31 cellular contexts compared by ENCODE assay signal in genomic region chr6:111926731-111927302, GRCh38. TPM values are rescaled to one million over a fixed set of nuclear protein-coding genes. Genes with fewer than 3 reads are reported as not detected.
DNase-seq lines count a peak whose midpoint lies in the region; ATAC-seq and TF ChIP-seq lines count a peak whose summit lies in the region.
"Had no signal": no experiment of that assay in that cellular context is flagged by ENCODE, and none has a peak within 500 bp of the region (broad histone marks: within the 10 kb centered on the region; RNA-seq: fewer than 3 reads in every experiment).

No MANE protein-coding gene starts in this region.

- no peak for ATAC-seq in HG02623 (IDR thresholded peaks at IDR 0.05; ENCODE audit: unreplicated experiment)
- ATAC-seq in CD8-positive, alpha-beta T cell, result no peak
- ATAC-seq: activated CD8-positive, alpha-beta T cell treated with anti-CD3 and anti-CD28 coated beads, Interleukin-2, amount 10 ng/mL, durations not matched to agents 7 days and 5 days; activated T-helper 17 cell treated with anti-CD3 and anti-CD28 coated beads, Interleukin-2, amount 50 U/mL, for 72 hours; esophagus mucosa; left lobe of liver; pancreas; SK-N-SH treated with all-trans-retinoic acid at 6 μM for 48 hours; stimulated activated naive B cell treated with anti-CD40 and anti-IgM and Interleukin-4, amounts not matched to agents 10 μg/mL and 1 μg/mL and 100 μg/mL, for 72 hours; upper lobe of right lung had no signal

- intact Hi-C loops in CD8-positive, alpha-beta T cell (cut with DNase I, micrococcal nuclease), result no loop called here

- DNase-seq in NCI-H2171 (lab: John Stamatoyannopoulos, UW) (peak; percentile 96), NCI-H2171 treated with DMSO at 0.1 percent for 48 hours (lab: John Stamatoyannopoulos, UW) (no peak), NCI-H774 (lab: John Stamatoyannopoulos, UW) (peak; percentile 93), caudate nucleus (lab: John Stamatoyannopoulos, UW) (no peak), WERI-Rb-1 (no peak)
- no peak for DNase-seq in CD8-positive, alpha-beta T cell
- DNase-seq: activated CD4-positive, CD25-positive, alpha-beta regulatory T cell treated with anti-CD3 and anti-CD28 coated beads, Interleukin-2, amount 50 U/mL, for 72 hours; activated CD8-positive, alpha-beta T cell treated with anti-CD3 and anti-CD28 coated beads, Interleukin-2, amount 10 ng/mL, durations not matched to agents 7 days and 5 days; amniotic stem cell; brain microvascular endothelial cell; HFFc6; mesenchymal stem cell; NCI-H187 treated with DMSO at 0.1 percent for 48 hours; NCI-H510A treated with DMSO at 0.1 percent for 48 hours; pancreas; retina; stimulated activated naive B cell treated with anti-CD40 and anti-IgM and Interleukin-4, amounts not matched to agents 10 μg/mL and 1 μg/mL and 100 μg/mL, for 72 hours; upper lobe of right lung had no signal

- POLR2A ChIA-PET in HEK293 (lab: Yijun Ruan, JAX), result interaction anchor here (0.6 to 0.7 kb wide), 2 partner anchors 14 to 56 kb away, joined by 3 read pairs; no protein-coding TSS in a partner anchor
- POLR2A ChIA-PET in CD8-positive, alpha-beta T cell (lab: Charles Lee), result no interaction called here

- H3K4me1 ChIP-seq in HEK293 (ENCODE audit: control insufficient read depth, insufficient read depth, low read length), result peaks cover 16% of the 10 kb centered on the region
- no peaks in the 10 kb centered on the region for H3K4me1 ChIP-seq in CD8-positive, alpha-beta T cell (ENCODE audit: insufficient read depth, low read length)
- H3K4me1 ChIP-seq: pancreas, upper lobe of right lung had no signal

- H3K36me3 Mint-ChIP-seq in CD8-positive, alpha-beta T cell, result no peaks in the 10 kb centered on the region

- TF ChIP-seq CTCF in HEK293 (tag by site-specific recombination; IDR thresholded peaks at IDR 0.05) (no peak), WERI-Rb-1 (IDR thresholded peaks at IDR 0.05; ENCODE audit: low read depth, low read length) (no peak)
- TF ChIP-seq CTCF in CD8-positive, alpha-beta T cell (IDR thresholded peaks at IDR 0.05), result no peak

- peaks cover 2% of the 10 kb centered on the region for H3K4me1 Mint-ChIP-seq in CD8-positive, alpha-beta T cell (ENCODE audit: low read depth)
- H3K4me1 Mint-ChIP-seq: activated T-helper 17 cell treated with anti-CD3 and anti-CD28 coated beads, Interleukin-2, amount 50 U/mL, for 72 hours; B cell; IgD-negative memory B cell; stimulated activated naive B cell treated with anti-CD40 and anti-IgM and Interleukin-4, amounts not matched to agents 10 μg/mL and 1 μg/mL and 100 μg/mL, for 72 hours had no signal

- no peaks in the 10 kb centered on the region for H3K9me3 ChIP-seq in HEK293 (ENCODE audit: control insufficient read depth, insufficient read depth, low read depth, low read length)
- H3K9me3 ChIP-seq in CD8-positive, alpha-beta T cell (ENCODE audit: low read length), result no peaks in the 10 kb centered on the region
- no peaks in the 10 kb centered on the region for H3K9me3 ChIP-seq in WERI-Rb-1 (ENCODE audit: severe bottlenecking)
- H3K9me3 ChIP-seq: pancreas had no signal

- H3K36me3 ChIP-seq in HEK293 (ENCODE audit: control insufficient read depth in 2 of 2, insufficient read depth in 1 of 2, low read length in 2 of 2) (no peaks in the 10 kb centered on the region), WERI-Rb-1 (no peaks in the 10 kb centered on the region)
- no peaks in the 10 kb centered on the region for H3K36me3 ChIP-seq in CD8-positive, alpha-beta T cell (ENCODE audit: insufficient read depth, low read length)
- H3K36me3 ChIP-seq: brain microvascular endothelial cell, pancreas, upper lobe of right lung had no signal

- H3K27me3 Mint-ChIP-seq in CD8-positive, alpha-beta T cell (ENCODE audit: low read depth), result no peaks in the 10 kb centered on the region
- H3K27me3 Mint-ChIP-seq: activated naive CD4-positive, alpha-beta T cell treated with anti-CD3 and anti-CD28 coated beads, Interleukin-2, amount 50 U/mL, for 24 hours; activated T-helper 17 cell treated with anti-CD3 and anti-CD28 coated beads, Interleukin-2, amount 50 U/mL, for 72 hours had no signal

- H3K9me3 Mint-ChIP-seq in CD8-positive, alpha-beta T cell, result peaks cover 3% of the 10 kb centered on the region

- H3K27ac ChIP-seq in HEK293 (ENCODE audit: extremely low read depth, low read depth, low read length), result no peak overlapping the region
- no peak overlapping the region for H3K27ac ChIP-seq in CD8-positive, alpha-beta T cell (ENCODE audit: low read depth, low read length)
- H3K27ac ChIP-seq in caudate nucleus (ENCODE audit: low read depth, low read length), result no peak overlapping the region
- no peak overlapping the region for H3K27ac ChIP-seq in WERI-Rb-1
- H3K27ac ChIP-seq: brain microvascular endothelial cell, pancreas, PC-9, skin epidermis, upper lobe of right lung had no signal

- no peak overlapping the region for H3K4me3 Mint-ChIP-seq in CD8-positive, alpha-beta T cell
- H3K4me3 Mint-ChIP-seq: activated CD8-positive, alpha-beta T cell treated with anti-CD3 and anti-CD28 coated beads, Interleukin-2, amount 10 ng/mL, durations not matched to agents 7 days and 5 days; activated naive CD4-positive, alpha-beta T cell treated with anti-CD3 and anti-CD28 coated beads, Interleukin-2, amount 50 U/mL, for 24 hours; activated T-helper 17 cell treated with anti-CD3 and anti-CD28 coated beads, Interleukin-2, amount 50 U/mL, for 72 hours; B cell; HFFc6; IgD-negative memory B cell; neural crest cell; stimulated activated naive B cell treated with anti-CD40 and anti-IgM and Interleukin-4, amounts not matched to agents 10 μg/mL and 1 μg/mL and 100 μg/mL, for 72 hours; T-helper 1 cell treated with Interleukin-12 subunit alpha and Interleukin-12 subunit beta and Interleukin-4 antibody, amounts not matched to agents 30 μg/mL and 1 μg/mL, for 36 hours had no signal

- CTCF ChIA-PET in HEK293 (lab: Yijun Ruan, JAX), result interaction anchor here (1.0 to 1.1 kb wide), 2 partner anchors 13 to 70 kb away, joined by 3 to 4 read pairs; no protein-coding TSS in a partner anchor
- CTCF ChIA-PET in CD8-positive, alpha-beta T cell (lab: Charles Lee), result interaction anchor here (1.0 kb wide), 1 partner anchor 18 kb away, joined by 3 read pairs; no protein-coding TSS in a partner anchor

- H3K27me3 ChIP-seq in CD8-positive, alpha-beta T cell (ENCODE audit: insufficient read depth, low read length), result no peaks in the 10 kb centered on the region
- H3K27me3 ChIP-seq in WERI-Rb-1 (ENCODE audit: insufficient read depth, low read depth, severe bottlenecking), result no peaks in the 10 kb centered on the region
- H3K27me3 ChIP-seq: brain microvascular endothelial cell, pancreas, upper lobe of right lung had no signal

- H3K4me3 ChIP-seq in HEK293 (ENCODE audit: low read depth, low read length) (no peak overlapping the region), WERI-Rb-1 (ENCODE audit: low read depth, low read length) (no peak overlapping the region)
- no peak overlapping the region for H3K4me3 ChIP-seq in CD8-positive, alpha-beta T cell (ENCODE audit: low read depth, low read length)
- H3K4me3 ChIP-seq: pancreas, PC-9, skin epidermis, upper lobe of right lung had no signal

- H3K27ac Mint-ChIP-seq in CD8-positive, alpha-beta T cell, result no peak overlapping the region
- H3K27ac Mint-ChIP-seq: activated CD8-positive, alpha-beta T cell treated with anti-CD3 and anti-CD28 coated beads, Interleukin-2, amount 10 ng/mL, durations not matched to agents 7 days and 5 days; activated naive CD4-positive, alpha-beta T cell treated with anti-CD3 and anti-CD28 coated beads, Interleukin-2, amount 50 U/mL, for 24 hours; activated T-helper 17 cell treated with anti-CD3 and anti-CD28 coated beads, Interleukin-2, amount 50 U/mL, for 72 hours; B cell; HFFc6; IgD-negative memory B cell; stimulated activated naive B cell treated with anti-CD40 and anti-IgM and Interleukin-4, amounts not matched to agents 10 μg/mL and 1 μg/mL and 100 μg/mL, for 72 hours; T-helper 1 cell treated with Interleukin-12 subunit alpha and Interleukin-12 subunit beta and Interleukin-4 antibody, amounts not matched to agents 30 μg/mL and 1 μg/mL, for 36 hours had no signal

TF ChIP-seq in HEK293, 187 proteins besides CTCF, POLR2A, EP300 and RAD21:
- TF ChIP-seq ZBTB17 (tag by site-specific recombination; IDR thresholded peaks at IDR 0.05), result peak; percentile 31
- 0 out of 2 replicates have a peak, but pooled peaks have one; percentile 28 for TF ChIP-seq ZNF366 (tag by site-specific recombination; conservative IDR thresholded peaks at IDR 0.05)
- TF ChIP-seq ZIC2 (tag by site-specific recombination; IDR thresholded peaks at IDR 0.05), result no peak

RNA-seq across cellular contexts. Expression of gene FYN, which starts 53.6 kb away (rescaled TPM):
- total RNA-seq in CD8-positive, alpha-beta T cell, result 100 to 1,000 TPM; 479 to 483 TPM

Comparison
In these comparisons a context has a peak if more than half of its experiments do, and no peak if none do; other contexts are left out.
1. DNase-seq: peak in NCI-H2171 (single experiment) and NCI-H774 (single experiment); none in NCI-H2171 treated with DMSO at 0.1 percent for 48 hours (single experiment), CD8-positive, alpha-beta T cell (0 of 7), caudate nucleus (0 of 61) and WERI-Rb-1 (single experiment).